ENCODE assay signal across 9 cellular contexts in genomic region chr12:56722832-56723231, GRCh38. TPM values are rescaled to one million over a fixed set of nuclear protein-coding genes. Genes with fewer than 3 reads are reported as not detected.
DNase-seq lines count a peak whose midpoint lies in the region; ATAC-seq, FAIRE-seq and TF ChIP-seq lines count a peak whose summit lies in the region.
"Had no signal": no experiment of that assay in that cellular context is flagged by ENCODE, and none has a peak within 500 bp of the region (broad histone marks: within the 10 kb centered on the region; RNA-seq: fewer than 3 reads in every experiment).

No MANE protein-coding gene starts in this region.

- H3K9me3 ChIP-seq in kidney (ENCODE audit: control insufficient read depth in 1 of 2, low read length in 2 of 2) (no peaks in the 10 kb centered on the region), thoracic aorta (no peaks in the 10 kb centered on the region)

- H3K36me3 Mint-ChIP-seq in activated T-cell treated with anti-CD3 and anti-CD28 coated beads, Interleukin-2, amount 50 U/mL, for 72 hours (ENCODE audit: insufficient read depth in 2 of 2): peaks cover 34 to 64% of the 10 kb centered on the region in 2 donors
- H3K36me3 Mint-ChIP-seq in activated naive CD8-positive, alpha-beta T cell treated with anti-CD3 and anti-CD28 coated beads, Interleukin-2, amount 10 ng/mL, durations not matched to agents 7 days and 5 days: peaks cover 44% of the 10 kb centered on the region

- H3K4me1 Mint-ChIP-seq in activated T-cell treated with anti-CD3 and anti-CD28 coated beads, Interleukin-2, amount 50 U/mL, for 72 hours (ENCODE audit: low read depth): peaks cover 75% of the 10 kb centered on the region
- peaks cover 60% of the 10 kb centered on the region for H3K4me1 Mint-ChIP-seq in activated naive CD8-positive, alpha-beta T cell treated with anti-CD3 and anti-CD28 coated beads, Interleukin-2, amount 10 ng/mL, durations not matched to agents 7 days and 5 days

- no peak for TF ChIP-seq CTCF in kidney (IDR thresholded peaks at IDR 0.05; ENCODE audit: borderline replicate concordance, extremely low read depth, insufficient read depth)
- no peak for TF ChIP-seq CTCF in thoracic aorta (IDR thresholded peaks at IDR 0.05)

- H3K9ac ChIP-seq in kidney (ENCODE audit: low read length in 2 of 2): peak overlapping the region; percentile 20 to 99

- intact Hi-C loops in kidney (cut with DNase I): no loop called here

- H3K27ac ChIP-seq in kidney (ENCODE audit: low read depth in 2 of 2, low read length in 2 of 2): no peak overlapping the region
- no peak overlapping the region for H3K27ac ChIP-seq in thoracic aorta

- no peak for FAIRE-seq in kidney (lab: Jason Lieb, UNC)
- FAIRE-seq: colon had no signal

- H3K9me3 Mint-ChIP-seq in activated T-cell treated with anti-CD3 and anti-CD28 coated beads, Interleukin-2, amount 50 U/mL, for 72 hours: no peaks in the 10 kb centered on the region
- no peaks in the 10 kb centered on the region for H3K9me3 Mint-ChIP-seq in activated naive CD8-positive, alpha-beta T cell treated with anti-CD3 and anti-CD28 coated beads, Interleukin-2, amount 10 ng/mL, durations not matched to agents 7 days and 5 days

- H3K4me1 ChIP-seq in kidney (ENCODE audit: control insufficient read depth in 1 of 2, insufficient read depth in 1 of 2, low read depth in 1 of 2, low read length in 2 of 2) (peaks cover 18 to 27% of the 10 kb centered on the region in 2 donors), thoracic aorta (ENCODE audit: control insufficient read depth in 1 of 2, low read depth in 2 of 2) (peaks cover 35 to 45% of the 10 kb centered on the region in 2 donors)

- H3K36me3 ChIP-seq in kidney (ENCODE audit: control insufficient read depth in 1 of 2, insufficient read depth in 2 of 2, low read length in 2 of 2): peaks cover 4 to 7% of the 10 kb centered on the region in 2 donors
- H3K36me3 ChIP-seq in thoracic aorta: peaks cover 13% of the 10 kb centered on the region

- ATAC-seq in activated T-cell treated with anti-CD3 and anti-CD28 coated beads, Interleukin-2, amount 50 U/mL, for 72 hours (replicated peaks in 1 of 2): no peak
- ATAC-seq in activated naive CD8-positive, alpha-beta T cell treated with anti-CD3 and anti-CD28 coated beads, Interleukin-2, amount 10 ng/mL, durations not matched to agents 7 days and 5 days (ENCODE audit: low read depth): no peak
- no peak for ATAC-seq in thoracic aorta (ENCODE audit: insufficient number of reproducible peaks, low FRiP score, low read depth)
- ATAC-seq in GM18520 (IDR thresholded peaks at IDR 0.05; ENCODE audit: unreplicated experiment): no peak

- H3K27me3 Mint-ChIP-seq in activated T-cell treated with anti-CD3 and anti-CD28 coated beads, Interleukin-2, amount 50 U/mL, for 72 hours (ENCODE audit: low read depth): no peaks in the 10 kb centered on the region
- H3K27me3 Mint-ChIP-seq in activated naive CD8-positive, alpha-beta T cell treated with anti-CD3 and anti-CD28 coated beads, Interleukin-2, amount 10 ng/mL, durations not matched to agents 7 days and 5 days: no peaks in the 10 kb centered on the region

- H3K4me3 ChIP-seq in kidney (ENCODE audit: low read length in 2 of 2): peak overlapping the region; percentile 98 to 99
- peak overlapping the region; percentile 84 for H3K4me3 ChIP-seq in thoracic aorta

- no peak for DNase-seq in activated T-cell treated with anti-CD3 and anti-CD28 coated beads, Interleukin-2, amount 50 U/mL, for 72 hours
- DNase-seq in activated T-cell treated with anti-CD3 and anti-CD28 coated beads for 4 hours: no peak
- DNase-seq in activated naive CD8-positive, alpha-beta T cell treated with anti-CD3 and anti-CD28 coated beads, Interleukin-2, amount 10 ng/mL, durations not matched to agents 7 days and 5 days: no peak
- no peak for DNase-seq in kidney
- DNase-seq in thoracic aorta (ENCODE audit: low spot score): no peak
- DNase-seq in UCSD-AML1 (lab: John Stamatoyannopoulos, UW; ENCODE audit: unreplicated experiment): no peak
- no peak for DNase-seq in ecto neural progenitor cell (ENCODE audit: low spot score)

- H3K27ac Mint-ChIP-seq in activated T-cell treated with anti-CD3 and anti-CD28 coated beads, Interleukin-2, amount 50 U/mL, for 72 hours: peak overlapping the region; percentile 96
- peak overlapping the region; percentile 86 for H3K27ac Mint-ChIP-seq in activated naive CD8-positive, alpha-beta T cell treated with anti-CD3 and anti-CD28 coated beads, Interleukin-2, amount 10 ng/mL, durations not matched to agents 7 days and 5 days

- H3K27me3 ChIP-seq in thoracic aorta (replicated peaks; ENCODE audit: insufficient read depth): no peaks in the 10 kb centered on the region

- peak overlapping the region; percentile 96 to 98 for H3K4me3 Mint-ChIP-seq in activated T-cell treated with anti-CD3 and anti-CD28 coated beads, Interleukin-2, amount 50 U/mL, for 72 hours
- peak overlapping the region; percentile 97 for H3K4me3 Mint-ChIP-seq in activated naive CD8-positive, alpha-beta T cell treated with anti-CD3 and anti-CD28 coated beads, Interleukin-2, amount 10 ng/mL, durations not matched to agents 7 days and 5 days

- POLR2A ChIA-PET in activated naive CD8-positive, alpha-beta T cell treated with anti-CD3 and anti-CD28 coated beads, Interleukin-2, amount 10 ng/mL, durations not matched to agents 7 days and 5 days (lab: Charles Lee): interaction anchor here (0.6 to 8.9 kb wide), 3 partner anchors 36 to 97 kb away, joined by 3 to 105 read pairs (median 5); partner anchors contain the start of gene PTGES3

RNA-seq across cellular contexts. Expression of gene NACA, which starts 2.3 kb away (rescaled TPM):
- total RNA-seq in activated T-cell treated with anti-CD3 and anti-CD28 coated beads, Interleukin-2, amount 50 U/mL, for 72 hours: 100 to 1,000 TPM; 903 to 922 TPM
- total RNA-seq in activated naive CD8-positive, alpha-beta T cell treated with anti-CD3 and anti-CD28 coated beads, Interleukin-2, amount 10 ng/mL, durations not matched to agents 7 days and 5 days: 100 to 1,000 TPM; 878 to 882 TPM
- 660 TPM for total RNA-seq in kidney
- polyA plus RNA-seq in kidney (ENCODE audit: insufficient read depth, low read depth, low replicate concordance): 1,180 TPM
- total RNA-seq in thoracic aorta: 100 to 1,000 TPM; 509 to 657 TPM

RNA-seq across cellular contexts. Expression of gene PRIM1, which starts 29.3 kb away (rescaled TPM):
- 10 to 100 TPM; 84.5 to 96.4 TPM for total RNA-seq in activated T-cell treated with anti-CD3 and anti-CD28 coated beads, Interleukin-2, amount 50 U/mL, for 72 hours
- total RNA-seq in activated naive CD8-positive, alpha-beta T cell treated with anti-CD3 and anti-CD28 coated beads, Interleukin-2, amount 10 ng/mL, durations not matched to agents 7 days and 5 days: 10 to 100 TPM; 52.5 to 56.1 TPM
- 4.9 TPM for total RNA-seq in kidney
- polyA plus RNA-seq in kidney (ENCODE audit: insufficient read depth, low read depth, low replicate concordance): 3.2 TPM
- 1 to 10 TPM; 2.3 to 4.0 TPM for total RNA-seq in thoracic aorta

RNA-seq across cellular contexts. Expression of gene PTGES3, which starts 34.7 kb away (rescaled TPM):
- 100 to 1,000 TPM; 166 to 192 TPM for total RNA-seq in activated T-cell treated with anti-CD3 and anti-CD28 coated beads, Interleukin-2, amount 50 U/mL, for 72 hours
- 100 to 1,000 TPM; 210 to 217 TPM for total RNA-seq in activated naive CD8-positive, alpha-beta T cell treated with anti-CD3 and anti-CD28 coated beads, Interleukin-2, amount 10 ng/mL, durations not matched to agents 7 days and 5 days
- total RNA-seq in kidney: 186 TPM
- polyA plus RNA-seq in kidney (ENCODE audit: insufficient read depth, low read depth, low replicate concordance): 207 TPM
- 10 to 100 TPM; 70.4 to 97.6 TPM for total RNA-seq in thoracic aorta

RNA-seq across cellular contexts. Expression of gene HSD17B6, which starts 40.3 kb away (rescaled TPM):
- 1 to 10 TPM; 6.6 to 7.3 TPM for total RNA-seq in activated T-cell treated with anti-CD3 and anti-CD28 coated beads, Interleukin-2, amount 50 U/mL, for 72 hours
- total RNA-seq in activated naive CD8-positive, alpha-beta T cell treated with anti-CD3 and anti-CD28 coated beads, Interleukin-2, amount 10 ng/mL, durations not matched to agents 7 days and 5 days: 1 to 10 TPM; 1.9 to 2.4 TPM
- total RNA-seq in kidney (1.7 TPM), thoracic aorta (1 to 10 TPM in 1 of 2 donors, not detected in 1; 2.0 TPM)
- 3.9 TPM for polyA plus RNA-seq in kidney (ENCODE audit: insufficient read depth, low read depth, low replicate concordance)
